In genomic region chr3:9380014-9380413, GRCh38 we compare ENCODE assay signal across 10 cellular contexts.
"Had no signal": no experiment of that assay in that cellular context is flagged by ENCODE, and none has a peak within 500 bp of the region (broad histone marks: within the 10 kb centered on the region; RNA-seq: fewer than 3 reads in every experiment).

No MANE protein-coding gene starts in this region.

- H3K4me1 Mint-ChIP-seq: stimulated activated memory B cell treated with anti-CD40 and anti-IgM and Interleukin-4, amounts not matched to agents 10 μg/mL and 1 μg/mL and 100 μg/mL, for 72 hours had no signal

- H3K9me3 ChIP-seq: heart right ventricle, tibial artery, vagina had no signal

- H3K27me3 ChIP-seq: cardiac muscle cell, heart right ventricle, tibial artery, vagina had no signal

- H3K27ac ChIP-seq: cardiac muscle cell, tibial artery, vagina had no signal

- H3K4me3 ChIP-seq: cardiac muscle cell, heart right ventricle, tibial artery, vagina had no signal

- H3K4me3 Mint-ChIP-seq: activated T-cell treated with anti-CD3 and anti-CD28 coated beads, Interleukin-2, amount 50 U/mL, for 4 hours; stimulated activated memory B cell treated with anti-CD40 and anti-IgM and Interleukin-4, amounts not matched to agents 10 μg/mL and 1 μg/mL and 100 μg/mL, for 72 hours had no signal

- DNase-seq: activated CD4-positive, alpha-beta T cell treated with anti-CD3 and anti-CD28 coated beads for 1 hour; activated T-cell treated with anti-CD3 and anti-CD28 coated beads, Interleukin-2, amount 50 U/mL, for 4 hours; heart right ventricle; islet precursor cell; right cardiac atrium; tibial artery had no signal

- ATAC-seq: activated T-cell treated with anti-CD3 and anti-CD28 coated beads, Interleukin-2, amount 50 U/mL, for 4 hours; left lobe of liver; right cardiac atrium; stimulated activated memory B cell treated with anti-CD40 and anti-IgM and Interleukin-4, amounts not matched to agents 10 μg/mL and 1 μg/mL and 100 μg/mL, for 72 hours had no signal

- H3K9me3 Mint-ChIP-seq: activated T-cell treated with anti-CD3 and anti-CD28 coated beads, Interleukin-2, amount 50 U/mL, for 4 hours; stimulated activated memory B cell treated with anti-CD40 and anti-IgM and Interleukin-4, amounts not matched to agents 10 μg/mL and 1 μg/mL and 100 μg/mL, for 72 hours had no signal

- H3K27me3 Mint-ChIP-seq: stimulated activated memory B cell treated with anti-CD40 and anti-IgM and Interleukin-4, amounts not matched to agents 10 μg/mL and 1 μg/mL and 100 μg/mL, for 72 hours had no signal

- H3K27ac Mint-ChIP-seq: stimulated activated memory B cell treated with anti-CD40 and anti-IgM and Interleukin-4, amounts not matched to agents 10 μg/mL and 1 μg/mL and 100 μg/mL, for 72 hours had no signal

- H3K4me1 ChIP-seq: tibial artery, vagina had no signal
